14 cellular contexts compared by ENCODE assay signal in genomic region chr9:34337404-34337803, GRCh38. TPM values are rescaled to one million over a fixed set of nuclear protein-coding genes. Genes with fewer than 3 reads are reported as not detected.
DNase-seq lines count a peak whose midpoint lies in the region; ATAC-seq, FAIRE-seq and TF ChIP-seq lines count a peak whose summit lies in the region.
"Had no signal": no experiment of that assay in that cellular context is flagged by ENCODE, and none has a peak within 500 bp of the region (broad histone marks: within the 10 kb centered on the region; RNA-seq: fewer than 3 reads in every experiment).

No MANE protein-coding gene starts in this region.

- H3K9me3 ChIP-seq in cardiac muscle cell (ENCODE audit: low read depth) = no peaks in the 10 kb centered on the region
- H3K9me3 ChIP-seq in pancreas = no peaks in the 10 kb centered on the region
- H3K9me3 ChIP-seq: ascending aorta had no signal

- DNase-seq in cardiac muscle cell (ENCODE audit: low read depth in 1 of 2, low spot score in 1 of 2) (peak in 1 of 2 donors; percentile 7), Right ventricle myocardium superior (no peak), fibroblast of the aortic adventitia (ENCODE audit: low read depth) (no peak), pancreas (no peak), NCI-H748 (lab: John Stamatoyannopoulos, UW; ENCODE audit: unreplicated experiment) (no peak), epidermal melanocyte (ENCODE audit: insufficient read length, low spot score) (no peak)
- DNase-seq: activated CD4-positive, alpha-beta T cell treated with anti-CD3 and anti-CD28 coated beads for 1 hour; AML-193; EL; NCI-H2029; stimulated activated naive B cell treated with anti-CD40 and anti-IgM and Interleukin-4, amounts not matched to agents 10 μg/mL and 1 μg/mL and 100 μg/mL, for 72 hours had no signal

- ATAC-seq in Right ventricle myocardium superior (ENCODE audit: poor library complexity) (no peak), pancreas (no peak), HG02885 (IDR thresholded peaks at IDR 0.05; ENCODE audit: poor library complexity, unreplicated experiment) (no peak)
- ATAC-seq: stimulated activated naive B cell treated with anti-CD40 and anti-IgM and Interleukin-4, amounts not matched to agents 10 μg/mL and 1 μg/mL and 100 μg/mL, for 72 hours had no signal

- no peak overlapping the region for H3K27ac ChIP-seq in cardiac muscle cell
- H3K27ac ChIP-seq in VCaP = no peak overlapping the region
- no peak overlapping the region for H3K27ac ChIP-seq in pancreas
- H3K27ac ChIP-seq: ascending aorta had no signal

- peak; percentile 25 for TF ChIP-seq CTCF in cardiac muscle cell (IDR thresholded peaks at IDR 0.05; ENCODE audit: low read depth, low read length)
- peak; percentile 30; the same call in 1 of the 2 replicates for TF ChIP-seq CTCF in VCaP (conservative IDR thresholded peaks at IDR 0.05)
- peak; percentile 16 for TF ChIP-seq CTCF in fibroblast of the aortic adventitia (IDR thresholded peaks at IDR 0.05; ENCODE audit: insufficient read depth, low read length)
- no peak for TF ChIP-seq CTCF in pancreas (IDR thresholded peaks at IDR 0.05)

- 91 to 94% methylated on average over 2 of the region's 2 CpGs for WGBS in pancreas, 2 donors

- no peaks in the 10 kb centered on the region for H3K4me1 ChIP-seq in cardiac muscle cell (ENCODE audit: low read depth)
- H3K4me1 ChIP-seq in pancreas = peaks cover 20 to 34% (median 24%) of the 10 kb centered on the region in 3 donors

- no peak for FAIRE-seq in pancreas (lab: Jason Lieb, UNC)

- H3K4me3 ChIP-seq in cardiac muscle cell (no peak overlapping the region), fibroblast of the aortic adventitia (ENCODE audit: low read depth, low read length) (no peak overlapping the region), pancreas (no peak overlapping the region)
- H3K4me3 ChIP-seq: ascending aorta had no signal

- H3K27me3 ChIP-seq in cardiac muscle cell (no peaks in the 10 kb centered on the region), pancreas (no peaks in the 10 kb centered on the region)
- H3K27me3 ChIP-seq: ascending aorta had no signal

- intact Hi-C loops in Right ventricle myocardium superior (cut with DNase I) = loop anchor here (10.0 kb wide), 1 partner anchor 267 kb away; no protein-coding TSS in a partner anchor
- intact Hi-C loops in pancreas (cut with DNase I) = no loop called here

- H3K36me3 ChIP-seq in cardiac muscle cell (peaks cover 14% of the 10 kb centered on the region), pancreas (no peaks in the 10 kb centered on the region)

RNA-seq across cellular contexts. Expression of gene NUDT2, which starts 8.0 kb away (rescaled TPM):
- total RNA-seq in cardiac muscle cell (33.6 and 35.5 TPM in 2 replicates), Right ventricle myocardium superior (17.7 TPM), fibroblast of the aortic adventitia (ENCODE audit: low replicate concordance) (18.4 and 22.0 TPM in 2 replicates), pancreas (10 to 100 TPM in 5 of 6 donors, 1 to 10 TPM in 1; 9.7 to 16.8 (median 13.2) TPM)
- polyA plus RNA-seq in cardiac muscle cell (32.1 and 39.1 TPM in 2 replicates), pancreas (10 to 100 TPM; 13.7 to 32.6 TPM)
- total RNA-seq: ascending aorta had no signal

RNA-seq across cellular contexts. Expression of gene KIF24, which starts 8.3 kb away (rescaled TPM):
- total RNA-seq in cardiac muscle cell (2.7 and 5.8 TPM in 2 replicates), Right ventricle myocardium superior (0.56 TPM), fibroblast of the aortic adventitia (ENCODE audit: low replicate concordance) (0.74 and 8.2 TPM in 2 replicates), pancreas (under 1 TPM; 0.37 to 0.69 (median 0.48) TPM)
- polyA plus RNA-seq in cardiac muscle cell (1.6 and 2.1 TPM in 2 replicates), pancreas (under 1 TPM; 0.38 to 0.52 TPM)

RNA-seq across cellular contexts. Expression of gene MYORG, which starts 39.3 kb away (rescaled TPM):
- total RNA-seq in cardiac muscle cell = 0.92 and 2.0 TPM in 2 replicates
- 1.1 and 1.2 TPM in 2 replicates for polyA plus RNA-seq in cardiac muscle cell
- total RNA-seq in Right ventricle myocardium superior = 8.1 TPM
- total RNA-seq in fibroblast of the aortic adventitia (ENCODE audit: low replicate concordance) = 0.90 and 1.3 TPM in 2 replicates
- total RNA-seq in pancreas = 10 to 100 TPM in 4 of 6 donors, 1 to 10 TPM in 2; 4.0 to 17.5 (median 10.8) TPM
- polyA plus RNA-seq in pancreas = 1 to 10 TPM; 1.8 to 2.3 TPM

Comparison
In these comparisons a context has a peak if more than half of its experiments do, and no peak if none do; other contexts are left out.
1. CTCF ChIP-seq: peak in cardiac muscle cell (single experiment), VCaP (single experiment) and fibroblast of the aortic adventitia (single experiment); none in pancreas (0 of 4).